8 cellular contexts compared by ENCODE assay signal in genomic region chr6:71287038-71287437, GRCh38. TPM values are rescaled to one million over a fixed set of nuclear protein-coding genes. Genes with fewer than 3 reads are reported as not detected.
DNase-seq lines count a peak whose midpoint lies in the region; ATAC-seq and TF ChIP-seq lines count a peak whose summit lies in the region.

No MANE protein-coding gene starts in this region.

- H3K27me3 Mint-ChIP-seq in CD8-positive, alpha-beta memory T cell, result no peaks in the 10 kb centered on the region
- H3K27me3 Mint-ChIP-seq in dendritic cell treated with granulocyte-macrophage colony-stimulating factor and Interleukin-4, amounts not matched to agents 40 ng/mL and 50 ng/mL, for 4 days, result no peaks in the 10 kb centered on the region
- no peaks in the 10 kb centered on the region for H3K27me3 Mint-ChIP-seq in progenitor cell of endocrine pancreas

- H3K27me3 ChIP-seq in CD8-positive, alpha-beta memory T cell (ENCODE audit: insufficient read depth, low read length, poor library complexity, severe bottlenecking), result no peaks in the 10 kb centered on the region

- intact Hi-C loops in dendritic cell treated with granulocyte-macrophage colony-stimulating factor and Interleukin-4, amounts not matched to agents 40 ng/mL and 50 ng/mL, for 4 days (cut with micrococcal nuclease), result loop anchor here (1.0 to 5.0 kb wide), 3 partner anchors 39 to 620 kb away; partner anchors contain the start of gene SMAP1

- H3K4me3 ChIP-seq in CD8-positive, alpha-beta memory T cell (ENCODE audit: low read length), result no peak overlapping the region

- H3K4me3 Mint-ChIP-seq in CD8-positive, alpha-beta memory T cell, result peak overlapping the region in 6 of 7 donors; percentile 75 to 92 (median 85)
- H3K4me3 Mint-ChIP-seq in dendritic cell treated with granulocyte-macrophage colony-stimulating factor and Interleukin-4, amounts not matched to agents 40 ng/mL and 50 ng/mL, for 4 days, result peak overlapping the region; percentile 51
- peak overlapping the region; percentile 70 for H3K4me3 Mint-ChIP-seq in progenitor cell of endocrine pancreas (ENCODE audit: low read depth)

- peaks cover 14% of the 10 kb centered on the region for H3K4me1 ChIP-seq in CD8-positive, alpha-beta memory T cell (ENCODE audit: insufficient read depth, low read length)

- no peaks in the 10 kb centered on the region for H3K36me3 ChIP-seq in CD8-positive, alpha-beta memory T cell (ENCODE audit: insufficient read depth, low read length)

- CTCF ChIA-PET in CD8-positive, alpha-beta memory T cell (lab: Charles Lee), result interaction anchor here (2.3 to 2.5 kb wide), 2 partner anchors 60 to 92 kb away, joined by 7 to 10 read pairs; no protein-coding TSS in a partner anchor

- peaks cover 38 to 46% (median 44%) of the 10 kb centered on the region in 3 donors for H3K4me1 Mint-ChIP-seq in CD8-positive, alpha-beta memory T cell
- peaks cover 47% of the 10 kb centered on the region for H3K4me1 Mint-ChIP-seq in dendritic cell treated with granulocyte-macrophage colony-stimulating factor and Interleukin-4, amounts not matched to agents 40 ng/mL and 50 ng/mL, for 4 days (ENCODE audit: low read depth)
- peaks cover 22% of the 10 kb centered on the region for H3K4me1 Mint-ChIP-seq in progenitor cell of endocrine pancreas (ENCODE audit: low read depth)

- POLR2A ChIA-PET in CD8-positive, alpha-beta memory T cell (lab: Charles Lee), result no interaction called here

- no peak for ATAC-seq in activated CD4-positive, CD25-positive, alpha-beta regulatory T cell treated with anti-CD3 and anti-CD28 coated beads, Interleukin-2, amount 50 U/mL, for 24 hours

- DNase-seq in CD8-positive, alpha-beta memory T cell, result no peak
- DNase-seq in NCI-H2171 treated with DMSO at 0.1 percent for 48 hours (lab: John Stamatoyannopoulos, UW), result peak; percentile 72
- no peak for DNase-seq in progenitor cell of endocrine pancreas (ENCODE audit: low spot score, unreplicated experiment)
- no peak for DNase-seq in glomerular visceral epithelial cell (ENCODE audit: extremely low spot score)
- no peak for DNase-seq in stimulated activated CD4-positive, alpha-beta T cell treated with anti-CD3 and anti-CD28 coated beads, Interleukin-4, amount 100 ng/mL, for 4 hours
- DNase-seq in NCI-H2196 treated with DMSO at 0.1 percent for 48 hours (lab: John Stamatoyannopoulos, UW; ENCODE audit: unreplicated experiment), result no peak

- TF ChIP-seq CTCF in progenitor cell of endocrine pancreas (IDR thresholded peaks at IDR 0.05; ENCODE audit: unreplicated experiment), result no peak

- H3K36me3 Mint-ChIP-seq in CD8-positive, alpha-beta memory T cell, result peaks cover 0 to 1% (median 0%) of the 10 kb centered on the region in 3 donors
- peaks cover 25% of the 10 kb centered on the region for H3K36me3 Mint-ChIP-seq in dendritic cell treated with granulocyte-macrophage colony-stimulating factor and Interleukin-4, amounts not matched to agents 40 ng/mL and 50 ng/mL, for 4 days (ENCODE audit: low read depth)
- H3K36me3 Mint-ChIP-seq in progenitor cell of endocrine pancreas (ENCODE audit: insufficient read depth), result no peaks in the 10 kb centered on the region

- no peaks in the 10 kb centered on the region for H3K9me3 Mint-ChIP-seq in CD8-positive, alpha-beta memory T cell
- no peaks in the 10 kb centered on the region for H3K9me3 Mint-ChIP-seq in dendritic cell treated with granulocyte-macrophage colony-stimulating factor and Interleukin-4, amounts not matched to agents 40 ng/mL and 50 ng/mL, for 4 days
- no peaks in the 10 kb centered on the region for H3K9me3 Mint-ChIP-seq in progenitor cell of endocrine pancreas (ENCODE audit: low read depth)

- no peaks in the 10 kb centered on the region for H3K9me3 ChIP-seq in CD8-positive, alpha-beta memory T cell (ENCODE audit: low read length)

- peak overlapping the region; percentile 26 to 91 (median 84) for H3K27ac Mint-ChIP-seq in CD8-positive, alpha-beta memory T cell
- peak overlapping the region; percentile 93 for H3K27ac Mint-ChIP-seq in dendritic cell treated with granulocyte-macrophage colony-stimulating factor and Interleukin-4, amounts not matched to agents 40 ng/mL and 50 ng/mL, for 4 days
- H3K27ac Mint-ChIP-seq in progenitor cell of endocrine pancreas, result no peak overlapping the region

- H3K27ac ChIP-seq in CD8-positive, alpha-beta memory T cell (ENCODE audit: low read depth, low read length), result no peak overlapping the region

RNA-seq across cellular contexts. Expression of gene OGFRL1, which starts 1.6 kb away (rescaled TPM):
- 1 to 10 TPM; 5.5 to 5.6 TPM for total RNA-seq in CD8-positive, alpha-beta memory T cell
- 4.1 TPM for polyA plus RNA-seq in CD8-positive, alpha-beta memory T cell
- 9.4 and 10.4 TPM in 2 replicates for total RNA-seq in progenitor cell of endocrine pancreas
